In genomic region chr5:32264954-32265572, GRCh38 we compare ENCODE assay signal across 25 cellular contexts. TPM values are rescaled to one million over a fixed set of nuclear protein-coding genes. Genes with fewer than 3 reads are reported as not detected.
DNase-seq lines count a peak whose midpoint lies in the region; ATAC-seq, FAIRE-seq and TF ChIP-seq lines count a peak whose summit lies in the region.
"Had no signal": no experiment of that assay in that cellular context is flagged by ENCODE, and none has a peak within 500 bp of the region (broad histone marks: within the 10 kb centered on the region; RNA-seq: fewer than 3 reads in every experiment).

No MANE protein-coding gene starts in this region.

- ATAC-seq in IMR-90 (ENCODE audit: low read depth) (no peak), K562 (no peak)
- no peak for ATAC-seq in CD4-positive, alpha-beta T cell (ENCODE audit: poor library complexity)
- ATAC-seq: GM23338, PC-3, T-cell had no signal

- no peak overlapping the region for H4K8ac ChIP-seq in IMR-90 (ENCODE audit: low read depth in 2 of 2, low read length in 2 of 2)

- no peak overlapping the region for H2AK5ac ChIP-seq in IMR-90 (ENCODE audit: low read depth, low read length)

- TF ChIP-seq POLR2A in IMR-90 (IDR thresholded peaks at IDR 0.05; ENCODE audit: low read depth, low read length): no peak
- TF ChIP-seq POLR2A in K562 (conservative IDR thresholded peaks at IDR 0.05): no peak
- TF ChIP-seq POLR2A in erythroblast (IDR thresholded peaks at IDR 0.05; ENCODE audit: low read length): no peak

- H3K79me1 ChIP-seq in IMR-90 (ENCODE audit: low read depth in 1 of 2, low read length in 2 of 2): 0 out of 4 replicates have a peak, but pooled peaks cover 0 to 2% of the 10 kb centered on the region in 2 experiments

- TF ChIP-seq CTCF in IMR-90 (conservative IDR thresholded peaks at IDR 0.05; ENCODE audit: low read depth, low read length): no peak
- no peak for TF ChIP-seq CTCF in K562 (IDR thresholded peaks at IDR 0.05 in 2 of 3, conservative IDR thresholded peaks at IDR 0.05 in 1 of 3; ENCODE audit: insufficient read depth in 2 of 3, low read depth in 1 of 3, low read length in 3 of 3)
- TF ChIP-seq CTCF in liver (IDR thresholded peaks at IDR 0.05; ENCODE audit: low read depth, low read length, missing input control): no peak
- TF ChIP-seq CTCF in CD4-positive, alpha-beta T cell (IDR thresholded peaks at IDR 0.05): no peak

- CTCF ChIA-PET in IMR-90 (lab: Yijun Ruan, JAX) (no interaction called here), K562 (lab: Yijun Ruan, JAX; ENCODE audit: low intra/inter-chr PET ratio) (no interaction called here)
- CTCF ChIA-PET in CD4-positive, alpha-beta T cell (lab: Charles Lee): no interaction called here

- DNase-seq in NCI-H82 (lab: John Stamatoyannopoulos, UW) (peak; percentile 23), NCI-H82 treated with DMSO at 0.1 percent for 48 hours (lab: John Stamatoyannopoulos, UW; ENCODE audit: unreplicated experiment) (no peak), IMR-90 (no peak), K562 (ENCODE audit: extremely low read depth in 1 of 4, low spot score in 3 of 4) (no peak), erythroblast (lab: John Stamatoyannopoulos, UW) (no peak), NCI-H2029 treated with DMSO at 0.1 percent for 48 hours (lab: John Stamatoyannopoulos, UW) (no peak)
- DNase-seq in CD4-positive, alpha-beta T cell: no peak
- DNase-seq: 8988T; ACHN; BE2C; Calu3; H9; MV-4-11; NCI-H1105; NCI-H1436 treated with DMSO at 0.1 percent for 48 hours; NCI-H2029; NCI-H226; NCI-H510A; NCI-H748 treated with DMSO at 0.1 percent for 48 hours; NK-92 treated with Interleukin-12 subunit alpha and Interleukin-12 subunit beta, amount 100 ng/mL, for 24 hours; PC-3; T-cell had no signal

- H3K4me1 ChIP-seq in IMR-90 (ENCODE audit: control insufficient read depth, insufficient read depth, low read length) (no peaks in the 10 kb centered on the region), K562 (replicated peaks in 1 of 2; ENCODE audit: control insufficient read depth in 2 of 2, insufficient read depth in 2 of 2, low read length in 2 of 2) (peaks cover 3 to 4% of the 10 kb centered on the region in 2 experiments; a peak in 4 of 5 replicates), liver (ENCODE audit: control insufficient read depth in 4 of 4, insufficient read depth in 4 of 4, low read length in 3 of 4) (peaks cover 4 to 22% (median 15%) of the 10 kb centered on the region in 4 donors)
- H3K4me1 ChIP-seq: BE2C had no signal

- H3K14ac ChIP-seq in IMR-90 (replicated peaks; ENCODE audit: low read depth, low read length): no peak overlapping the region

- no peaks in the 10 kb centered on the region for H3K27me3 ChIP-seq in IMR-90 (ENCODE audit: control insufficient read depth, insufficient read depth, low read length)
- H3K27me3 ChIP-seq in K562 (ENCODE audit: control insufficient read depth in 2 of 2, insufficient read depth in 2 of 2, low read length in 2 of 2): no peaks in the 10 kb centered on the region
- H3K27me3 ChIP-seq in liver (ENCODE audit: control insufficient read depth in 4 of 4, insufficient read depth in 4 of 4, low read length in 3 of 4): no peaks in the 10 kb centered on the region
- no peaks in the 10 kb centered on the region for H3K27me3 ChIP-seq in CD4-positive, alpha-beta T cell (ENCODE audit: control insufficient read depth, insufficient read depth, low read length)
- H3K27me3 ChIP-seq: BE2C had no signal

- H4K91ac ChIP-seq in IMR-90 (ENCODE audit: insufficient read depth, low read depth, low read length): no peak overlapping the region

- H3K9me3 Mint-ChIP-seq in CD4-positive, alpha-beta T cell: no peaks in the 10 kb centered on the region
- H3K9me3 Mint-ChIP-seq: GM23338, H9, T-cell had no signal

- H3K56ac ChIP-seq in IMR-90 (ENCODE audit: extremely low read depth, insufficient read depth, low read length): no peak overlapping the region

- no peak overlapping the region for H2BK5ac ChIP-seq in IMR-90 (ENCODE audit: low read depth, low read length, poor library complexity, severe bottlenecking)

- H4K20me1 ChIP-seq in IMR-90 (ENCODE audit: insufficient read depth, low read length) (no peaks in the 10 kb centered on the region), K562 (replicated peaks; ENCODE audit: control insufficient read depth, insufficient read depth, low read length) (no peaks in the 10 kb centered on the region)

- no peak overlapping the region for H3K4me3 ChIP-seq in IMR-90 (ENCODE audit: insufficient read depth, low read depth, low read length)
- H3K4me3 ChIP-seq in K562: no peak overlapping the region
- no peak overlapping the region for H3K4me3 ChIP-seq in liver (ENCODE audit: low read depth in 1 of 3, low read length in 3 of 3)
- H3K4me3 ChIP-seq: GM23338 had no signal

- H3K27ac Mint-ChIP-seq in CD4-positive, alpha-beta T cell: no peak overlapping the region
- H3K27ac Mint-ChIP-seq: T-cell had no signal

- no peak overlapping the region for H2AFZ ChIP-seq in IMR-90 (replicated peaks; ENCODE audit: low read length, poor library complexity)
- H2AFZ ChIP-seq in K562 (ENCODE audit: low read depth, low read length): no peak overlapping the region
- H2AFZ ChIP-seq: GM23338 had no signal

- H3K23ac ChIP-seq in IMR-90 (ENCODE audit: low read depth, low read length): no peak overlapping the region

- no peaks in the 10 kb centered on the region for H3K27me3 Mint-ChIP-seq in CD4-positive, alpha-beta T cell
- H3K27me3 Mint-ChIP-seq: T-cell had no signal

- no peak for TF ChIP-seq RAD21 in IMR-90 (IDR thresholded peaks at IDR 0.05; ENCODE audit: low read length)
- TF ChIP-seq RAD21 in K562 (CRISPR knock-in tag; conservative IDR thresholded peaks at IDR 0.05 in 1 of 2, IDR thresholded peaks at IDR 0.05 in 1 of 2): no peak
- TF ChIP-seq RAD21 in liver (IDR thresholded peaks at IDR 0.05): peak in 1 of 2 donors; percentile 24

- no peak overlapping the region for H2BK120ac ChIP-seq in IMR-90 (ENCODE audit: low read depth, low read length)

- H3K9me3 ChIP-seq in IMR-90 (ENCODE audit: control insufficient read depth, insufficient read depth, low read length) (no peaks in the 10 kb centered on the region), K562 (replicated peaks; ENCODE audit: control insufficient read depth, insufficient read depth, low read depth, low read length) (no peaks in the 10 kb centered on the region), liver (ENCODE audit: control insufficient read depth in 4 of 4, low read length in 3 of 4) (no peaks in the 10 kb centered on the region)
- no peaks in the 10 kb centered on the region for H3K9me3 ChIP-seq in CD4-positive, alpha-beta T cell (ENCODE audit: control insufficient read depth, low read length)
- H3K9me3 ChIP-seq: BE2C had no signal

- no peak overlapping the region for H2BK15ac ChIP-seq in IMR-90 (ENCODE audit: low read depth, low read length)

- no peak overlapping the region for H2AK9ac ChIP-seq in IMR-90 (replicated peaks; ENCODE audit: low read depth, low read length, poor library complexity)

- POLR2A ChIA-PET in IMR-90 (lab: Charles Lee; ENCODE audit: unreplicated experiment): no interaction called here
- POLR2A ChIA-PET in K562 (lab: Yijun Ruan, JAX): no interaction called here
- POLR2A ChIA-PET in CD4-positive, alpha-beta T cell (lab: Charles Lee): interaction anchor here (0.5 to 0.6 kb wide), 2 partner anchors 315 to 399 kb away, joined by 3 read pairs; no protein-coding TSS in a partner anchor

- H3K4me3 Mint-ChIP-seq in CD4-positive, alpha-beta T cell: no peak overlapping the region
- H3K4me3 Mint-ChIP-seq: CD14-positive monocyte, GM23338, H9, T-cell had no signal

- H3K9ac ChIP-seq in IMR-90 (ENCODE audit: low read depth, low read length): no peak overlapping the region
- no peak overlapping the region for H3K9ac ChIP-seq in K562 (ENCODE audit: insufficient read depth in 1 of 2, low read depth in 2 of 2, low read length in 2 of 2)
- no peak overlapping the region for H3K9ac ChIP-seq in liver (ENCODE audit: low read depth in 1 of 2, low read length in 2 of 2)

- intact Hi-C loops in IMR-90 (cut with micrococcal nuclease) (no loop called here), K562 (cut with micrococcal nuclease) (no loop called here)
- intact Hi-C loops in CD4-positive, alpha-beta T cell (cut with DNase I, micrococcal nuclease): no loop called here

- BruUV-seq in IMR-90 (replicated peaks; lab: Mats Ljungman, UMichigan) (no TSS peak), K562 (replicated peaks; lab: Mats Ljungman, UMichigan) (no TSS peak)

- no peak overlapping the region for H3K4me2 ChIP-seq in IMR-90 (ENCODE audit: low read depth, low read length)
- no peak overlapping the region for H3K4me2 ChIP-seq in K562 (ENCODE audit: insufficient read depth, low read length)
- H3K4me2 ChIP-seq: GM23338 had no signal

- H3K27ac ChIP-seq in IMR-90 (ENCODE audit: insufficient read depth, low read length) (no peak overlapping the region), K562 (ENCODE audit: extremely low read depth, low read depth, low read length) (no peak overlapping the region), liver (ENCODE audit: low read depth in 1 of 2, low read length in 2 of 2) (no peak overlapping the region)
- H3K27ac ChIP-seq in CD4-positive, alpha-beta T cell (ENCODE audit: low read depth, low read length): no peak overlapping the region

- FAIRE-seq in K562 (lab: Jason Lieb, UNC): no peak

- no peak overlapping the region for H4K5ac ChIP-seq in IMR-90 (ENCODE audit: low read depth, low read length)

- H3K9me1 ChIP-seq in IMR-90 (ENCODE audit: insufficient read depth, low read length) (0 out of 2 replicates have a peak, but pooled peaks cover 1% of the 10 kb centered on the region), K562 (ENCODE audit: control insufficient read depth, insufficient read depth, low read length) (no peaks in the 10 kb centered on the region)

- peaks cover 93% of the 10 kb centered on the region for H3K36me3 Mint-ChIP-seq in CD4-positive, alpha-beta T cell (ENCODE audit: low read depth)

- H3K18ac ChIP-seq in IMR-90 (ENCODE audit: low read depth, low read length): no peak overlapping the region

- no peak overlapping the region for H3K4ac ChIP-seq in IMR-90 (ENCODE audit: low read depth, low read length)

- no peaks in the 10 kb centered on the region for H3K4me1 Mint-ChIP-seq in CD4-positive, alpha-beta T cell (ENCODE audit: low read depth)

- H3K36me3 ChIP-seq in IMR-90 (ENCODE audit: control insufficient read depth, insufficient read depth, low read length) (peaks cover 16% of the 10 kb centered on the region; the same call in 1 of the 2 replicates), K562 (ENCODE audit: control insufficient read depth, insufficient read depth, low read length) (peaks cover 63% of the 10 kb centered on the region), liver (ENCODE audit: control insufficient read depth in 4 of 4, insufficient read depth in 3 of 4, low read depth in 1 of 4, low read length in 3 of 4) (peaks cover 10 to 31% (median 20%) of the 10 kb centered on the region in 4 donors)

- H2BK20ac ChIP-seq in IMR-90 (ENCODE audit: low read depth, low read length): no peak overlapping the region

- dilution Hi-C loops in IMR-90 (cut with HindIII; ENCODE audit: low sequenced_read_pairs, unreplicated experiment): no loop called here

- in situ Hi-C loops in IMR-90 (cut with MboI; ENCODE audit: low sequenced_read_pairs) (no loop called here), K562 (cut with MboI) (no loop called here)

- no peak for TF ChIP-seq EP300 in K562 (IDR thresholded peaks at IDR 0.05; ENCODE audit: low read length)

- H3K79me2 ChIP-seq in K562 (ENCODE audit: control insufficient read depth, insufficient read depth, low read length): no peaks in the 10 kb centered on the region

- no CpG with 5 or more reads among the region's 4 CpGs for WGBS in IMR-90 (ENCODE audit: extremely low coverage in 2 of 2, insufficient read length in 1 of 2), 2 experiments
- WGBS in K562 (ENCODE audit: insufficient coverage, low coverage, missing lambda C conversion rate): 88% methylated on average over 4 of the region's 4 CpGs
- WGBS in liver: 55% methylated on average over 4 of the region's 4 CpGs

RNA-seq across cellular contexts. Expression of gene MTMR12, which starts 47.7 kb away (rescaled TPM):
- total RNA-seq in IMR-90 (2012; rRNA removed): 20.3 and 21.3 TPM in 2 replicates
- 10.2 and 11.1 TPM in 2 replicates for polyA plus RNA-seq in IMR-90 (2012; rRNA removed)
- 4.4 and 5.4 TPM in 2 replicates for polyA plus RNA-seq in IMR-90 (2012; cell fraction: cytosol; rRNA removed)
- polyA plus RNA-seq in IMR-90 (2012; cell fraction: nucleus; rRNA removed; ENCODE audit: low replicate concordance): 4.1 and 12.2 TPM in 2 replicates
- 33.3 and 49.4 TPM in 2 replicates for total RNA-seq in K562 (2011; cell fraction: chromatin; rRNA removed; ENCODE audit: low replicate concordance)
- 14.5 and 18.4 TPM in 2 replicates for total RNA-seq in K562 (2011; cell fraction: nucleolus; rRNA removed)
- 19.8 and 20.4 TPM in 2 replicates for total RNA-seq in K562 (2011; cell fraction: nucleoplasm; rRNA removed)
- total RNA-seq in K562 (2014; rRNA removed): 13.4 and 17.9 TPM in 2 replicates
- total RNA-seq in K562 (2014; rRNA removed; fragmentation: Illumina TruSeq; extraction: Trizol): 17.1 and 20.9 TPM in 2 replicates
- 19.3 and 21.0 TPM in 2 replicates for total RNA-seq in K562 (2015; rRNA removed; fragmentation: Illumina TruSeq; extraction: Trizol)
- 28.4 and 28.7 TPM in 2 replicates for total RNA-seq in K562 (2021)
- polyA plus RNA-seq in K562 (2011; rRNA removed): 14.3 and 22.1 TPM in 2 replicates
- polyA plus RNA-seq in K562 (2011; cell fraction: cytosol; rRNA removed): 10.6 and 10.8 TPM in 2 replicates
- 6.9 and 7.8 TPM in 2 replicates for polyA plus RNA-seq in K562 (2011; cell fraction: nucleus; rRNA removed)
- polyA plus RNA-seq in K562 (2012): 15.1 and 18.0 TPM in 2 replicates
- 24.7 and 25.1 TPM in 2 replicates for polyA plus RNA-seq in K562 (2014; fragmentation: Illumina TruSeq; extraction: Trizol)
- 1 to 10 TPM; 4.0 to 5.3 TPM for polyA plus RNA-seq in K562 (2014; fragmentation: Nextera tagmentation; extraction: Ambion mirVana)
- polyA plus RNA-seq in K562 (2014; rRNA removed): 12.3 and 14.0 TPM in 2 replicates
- polyA minus RNA-seq in K562 (2011; rRNA and poly(A)+ RNA removed): 32.8 and 45.2 TPM in 2 replicates
- 12.0 and 21.4 TPM in 2 replicates for polyA minus RNA-seq in K562 (2011; cell fraction: cytosol; rRNA and poly(A)+ RNA removed)
- 10.4 and 16.4 TPM in 2 replicates for polyA minus RNA-seq in K562 (2011; cell fraction: nucleus; rRNA and poly(A)+ RNA removed)
- 10 to 100 TPM; 24.3 to 28.7 TPM for total RNA-seq in liver
- polyA plus RNA-seq in liver: 1 to 10 TPM; 4.4 to 7.2 TPM
- 10 to 100 TPM; 15.9 to 18.3 TPM for total RNA-seq in CD4-positive, alpha-beta T cell
